ENCODE assay signal across 1 cellular context in the genomic region with DNA sequence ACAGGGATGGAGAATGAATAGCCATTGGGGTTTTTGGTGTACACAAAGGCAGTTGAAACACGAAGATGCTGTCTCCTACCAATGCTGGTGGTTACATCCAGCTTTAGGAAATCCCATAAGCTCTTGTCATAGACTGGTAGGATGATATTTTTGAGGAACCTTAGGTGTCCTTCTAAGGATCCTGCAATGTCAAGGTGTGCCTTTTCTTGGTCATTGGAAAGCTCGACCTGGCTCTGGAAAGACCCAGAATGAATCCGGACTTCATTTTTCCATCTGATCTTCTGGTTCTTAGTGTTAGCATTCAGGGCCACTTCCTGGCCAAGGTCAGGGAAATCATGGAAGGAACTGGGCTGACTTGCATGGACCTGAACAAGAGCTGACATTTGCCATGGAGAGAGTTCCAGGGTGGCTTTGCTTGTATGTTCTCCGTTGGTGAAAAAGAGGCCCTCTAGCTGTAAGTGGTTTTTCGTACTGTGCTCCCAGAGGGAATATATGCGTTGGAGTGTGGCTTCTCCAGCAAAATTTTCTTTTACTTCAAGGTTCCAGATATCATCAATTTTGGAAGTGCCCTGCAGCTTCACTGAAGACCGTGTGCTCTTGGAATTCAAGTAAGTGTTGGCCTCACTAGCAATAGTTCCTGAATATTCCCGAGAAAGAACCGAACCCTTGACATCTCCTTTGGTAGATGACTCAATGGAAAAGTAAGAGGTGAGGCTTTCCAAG.
TF ChIP-seq lines count a peak whose summit lies in the region.

No MANE protein-coding gene starts in this region.

TF ChIP-seq in HepG2, 621 proteins besides CTCF, POLR2A, EP300 and RAD21 (continued from another document and continues in another):
- TF ChIP-seq, protein P1, sequence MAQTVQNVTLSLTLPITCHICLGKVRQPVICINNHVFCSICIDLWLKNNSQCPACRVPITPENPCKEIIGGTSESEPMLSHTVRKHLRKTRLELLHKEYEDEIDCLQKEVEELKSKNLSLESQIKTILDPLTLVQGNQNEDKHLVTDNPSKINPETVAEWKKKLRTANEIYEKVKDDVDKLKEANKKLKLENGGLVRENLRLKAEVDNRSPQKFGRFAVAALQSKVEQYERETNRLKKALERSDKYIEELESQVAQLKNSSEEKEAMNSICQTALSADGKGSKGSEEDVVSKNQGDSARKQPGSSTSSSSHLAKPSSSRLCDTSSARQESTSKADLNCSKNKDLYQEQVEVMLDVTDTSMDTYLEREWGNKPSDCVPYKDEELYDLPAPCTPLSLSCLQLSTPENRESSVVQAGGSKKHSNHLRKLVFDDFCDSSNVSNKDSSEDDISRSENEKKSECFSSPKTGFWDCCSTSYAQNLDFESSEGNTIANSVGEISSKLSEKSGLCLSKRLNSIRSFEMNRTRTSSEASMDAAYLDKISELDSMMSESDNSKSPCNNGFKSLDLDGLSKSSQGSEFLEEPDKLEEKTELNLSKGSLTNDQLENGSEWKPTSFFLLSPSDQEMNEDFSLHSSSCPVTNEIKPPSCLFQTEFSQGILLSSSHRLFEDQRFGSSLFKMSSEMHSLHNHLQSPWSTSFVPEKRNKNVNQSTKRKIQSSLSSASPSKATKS (CRISPR knock-in tag; IDR thresholded peaks at IDR 0.05), result no peak; the same call in 1 of the 2 replicates
- TF ChIP-seq DNMT1 (CRISPR knock-in tag; IDR thresholded peaks at IDR 0.05), result no peak; the same call in 1 of the 2 replicates
- peak; percentile 81 for TF ChIP-seq RBFOX2 (IDR thresholded peaks at IDR 0.05; ENCODE audit: low read depth, low read length)
- no peak for TF ChIP-seq BRCA1 (CRISPR knock-in tag; IDR thresholded peaks at IDR 0.05)
- TF ChIP-seq NFE2L1 (CRISPR knock-in tag; IDR thresholded peaks at IDR 0.05; ENCODE audit: borderline replicate concordance), result no peak
- no peak for TF ChIP-seq ZNF331 (CRISPR knock-in tag; IDR thresholded peaks at IDR 0.05)
- TF ChIP-seq PHF8 (CRISPR knock-in tag; IDR thresholded peaks at IDR 0.05), result no peak
- no peak for TF ChIP-seq ZNF546 (CRISPR knock-in tag; conservative IDR thresholded peaks at IDR 0.05)
- no peak; the same call in 1 of the 2 replicates for TF ChIP-seq ZNF232 (CRISPR knock-in tag; IDR thresholded peaks at IDR 0.05; ENCODE audit: borderline replicate concordance)
- no peak for TF ChIP-seq NCOA2 (CRISPR knock-in tag; IDR thresholded peaks at IDR 0.05)
- TF ChIP-seq, protein P2, sequence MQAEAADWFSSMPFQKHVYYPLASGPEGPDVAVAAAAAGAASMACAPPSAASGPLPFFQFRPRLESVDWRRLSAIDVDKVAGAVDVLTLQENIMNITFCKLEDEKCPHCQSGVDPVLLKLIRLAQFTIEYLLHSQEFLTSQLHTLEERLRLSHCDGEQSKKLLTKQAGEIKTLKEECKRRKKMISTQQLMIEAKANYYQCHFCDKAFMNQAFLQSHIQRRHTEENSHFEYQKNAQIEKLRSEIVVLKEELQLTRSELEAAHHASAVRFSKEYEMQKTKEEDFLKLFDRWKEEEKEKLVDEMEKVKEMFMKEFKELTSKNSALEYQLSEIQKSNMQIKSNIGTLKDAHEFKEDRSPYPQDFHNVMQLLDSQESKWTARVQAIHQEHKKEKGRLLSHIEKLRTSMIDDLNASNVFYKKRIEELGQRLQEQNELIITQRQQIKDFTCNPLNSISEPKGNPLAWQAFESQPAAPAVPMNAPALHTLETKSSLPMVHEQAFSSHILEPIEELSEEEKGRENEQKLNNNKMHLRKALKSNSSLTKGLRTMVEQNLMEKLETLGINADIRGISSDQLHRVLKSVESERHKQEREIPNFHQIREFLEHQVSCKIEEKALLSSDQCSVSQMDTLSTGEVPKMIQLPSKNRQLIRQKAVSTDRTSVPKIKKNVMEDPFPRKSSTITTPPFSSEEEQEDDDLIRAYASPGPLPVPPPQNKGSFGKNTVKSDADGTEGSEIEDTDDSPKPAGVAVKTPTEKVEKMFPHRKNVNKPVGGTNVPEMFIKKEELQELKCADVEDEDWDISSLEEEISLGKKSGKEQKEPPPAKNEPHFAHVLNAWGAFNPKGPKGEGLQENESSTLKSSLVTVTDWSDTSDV (CRISPR knock-in tag; IDR thresholded peaks at IDR 0.05), result no peak
- no peak; the same call in 1 of the 2 replicates for TF ChIP-seq MZF1 (CRISPR knock-in tag; IDR thresholded peaks at IDR 0.05; ENCODE audit: borderline replicate concordance)
- no peak for TF ChIP-seq ZNF530 (CRISPR knock-in tag; IDR thresholded peaks at IDR 0.05; ENCODE audit: low read depth)
- no peak for TF ChIP-seq NCOR1 (IDR thresholded peaks at IDR 0.05; ENCODE audit: borderline replicate concordance, low read length)
- TF ChIP-seq CAMTA2 (CRISPR knock-in tag; IDR thresholded peaks at IDR 0.05; ENCODE audit: borderline replicate concordance), result no peak
- no peak for TF ChIP-seq ZEB1 (IDR thresholded peaks at IDR 0.05; ENCODE audit: insufficient replicate concordance, low read depth)
- TF ChIP-seq HCFC1 (IDR thresholded peaks at IDR 0.05; ENCODE audit: low read depth, low read length), result no peak
- no peak for TF ChIP-seq ZNF282 (IDR thresholded peaks at IDR 0.05; ENCODE audit: partially characterized antibody)
- TF ChIP-seq KAT8 (CRISPR knock-in tag; IDR thresholded peaks at IDR 0.05), result 0 out of 2 replicates have a peak, but pooled peaks have one; percentile 19
- TF ChIP-seq, protein P3, sequence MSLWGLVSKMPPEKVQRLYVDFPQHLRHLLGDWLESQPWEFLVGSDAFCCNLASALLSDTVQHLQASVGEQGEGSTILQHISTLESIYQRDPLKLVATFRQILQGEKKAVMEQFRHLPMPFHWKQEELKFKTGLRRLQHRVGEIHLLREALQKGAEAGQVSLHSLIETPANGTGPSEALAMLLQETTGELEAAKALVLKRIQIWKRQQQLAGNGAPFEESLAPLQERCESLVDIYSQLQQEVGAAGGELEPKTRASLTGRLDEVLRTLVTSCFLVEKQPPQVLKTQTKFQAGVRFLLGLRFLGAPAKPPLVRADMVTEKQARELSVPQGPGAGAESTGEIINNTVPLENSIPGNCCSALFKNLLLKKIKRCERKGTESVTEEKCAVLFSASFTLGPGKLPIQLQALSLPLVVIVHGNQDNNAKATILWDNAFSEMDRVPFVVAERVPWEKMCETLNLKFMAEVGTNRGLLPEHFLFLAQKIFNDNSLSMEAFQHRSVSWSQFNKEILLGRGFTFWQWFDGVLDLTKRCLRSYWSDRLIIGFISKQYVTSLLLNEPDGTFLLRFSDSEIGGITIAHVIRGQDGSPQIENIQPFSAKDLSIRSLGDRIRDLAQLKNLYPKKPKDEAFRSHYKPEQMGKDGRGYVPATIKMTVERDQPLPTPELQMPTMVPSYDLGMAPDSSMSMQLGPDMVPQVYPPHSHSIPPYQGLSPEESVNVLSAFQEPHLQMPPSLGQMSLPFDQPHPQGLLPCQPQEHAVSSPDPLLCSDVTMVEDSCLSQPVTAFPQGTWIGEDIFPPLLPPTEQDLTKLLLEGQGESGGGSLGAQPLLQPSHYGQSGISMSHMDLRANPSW (CRISPR knock-in tag; IDR thresholded peaks at IDR 0.05; ENCODE audit: borderline replicate concordance), result no peak
- TF ChIP-seq, protein P4, sequence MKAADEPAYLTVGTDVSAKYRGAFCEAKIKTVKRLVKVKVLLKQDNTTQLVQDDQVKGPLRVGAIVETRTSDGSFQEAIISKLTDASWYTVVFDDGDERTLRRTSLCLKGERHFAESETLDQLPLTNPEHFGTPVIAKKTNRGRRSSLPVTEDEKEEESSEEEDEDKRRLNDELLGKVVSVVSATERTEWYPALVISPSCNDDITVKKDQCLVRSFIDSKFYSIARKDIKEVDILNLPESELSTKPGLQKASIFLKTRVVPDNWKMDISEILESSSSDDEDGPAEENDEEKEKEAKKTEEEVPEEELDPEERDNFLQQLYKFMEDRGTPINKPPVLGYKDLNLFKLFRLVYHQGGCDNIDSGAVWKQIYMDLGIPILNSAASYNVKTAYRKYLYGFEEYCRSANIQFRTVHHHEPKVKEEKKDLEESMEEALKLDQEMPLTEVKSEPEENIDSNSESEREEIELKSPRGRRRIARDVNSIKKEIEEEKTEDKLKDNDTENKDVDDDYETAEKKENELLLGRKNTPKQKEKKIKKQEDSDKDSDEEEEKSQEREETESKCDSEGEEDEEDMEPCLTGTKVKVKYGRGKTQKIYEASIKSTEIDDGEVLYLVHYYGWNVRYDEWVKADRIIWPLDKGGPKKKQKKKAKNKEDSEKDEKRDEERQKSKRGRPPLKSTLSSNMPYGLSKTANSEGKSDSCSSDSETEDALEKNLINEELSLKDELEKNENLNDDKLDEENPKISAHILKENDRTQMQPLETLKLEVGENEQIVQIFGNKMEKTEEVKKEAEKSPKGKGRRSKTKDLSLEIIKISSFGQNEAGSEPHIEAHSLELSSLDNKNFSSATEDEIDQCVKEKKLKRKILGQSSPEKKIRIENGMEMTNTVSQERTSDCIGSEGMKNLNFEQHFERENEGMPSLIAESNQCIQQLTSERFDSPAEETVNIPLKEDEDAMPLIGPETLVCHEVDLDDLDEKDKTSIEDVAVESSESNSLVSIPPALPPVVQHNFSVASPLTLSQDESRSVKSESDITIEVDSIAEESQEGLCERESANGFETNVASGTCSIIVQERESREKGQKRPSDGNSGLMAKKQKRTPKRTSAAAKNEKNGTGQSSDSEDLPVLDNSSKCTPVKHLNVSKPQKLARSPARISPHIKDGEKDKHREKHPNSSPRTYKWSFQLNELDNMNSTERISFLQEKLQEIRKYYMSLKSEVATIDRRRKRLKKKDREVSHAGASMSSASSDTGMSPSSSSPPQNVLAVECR (CRISPR knock-in tag; IDR thresholded peaks at IDR 0.05; ENCODE audit: borderline replicate concordance), result no peak
- no peak for TF ChIP-seq ZSCAN20 (CRISPR knock-in tag; IDR thresholded peaks at IDR 0.05; ENCODE audit: borderline replicate concordance)
- TF ChIP-seq SP4 (CRISPR knock-in tag; IDR thresholded peaks at IDR 0.05), result peak; percentile 45; the same call in 1 of the 2 replicates
- TF ChIP-seq BORCS8-MEF2B (CRISPR knock-in tag; IDR thresholded peaks at IDR 0.05), result no peak
- TF ChIP-seq PHB2 (IDR thresholded peaks at IDR 0.05; ENCODE audit: partially characterized antibody), result no peak
- no peak for TF ChIP-seq KLF11 (CRISPR knock-in tag; IDR thresholded peaks at IDR 0.05)
- TF ChIP-seq PAXIP1 (CRISPR knock-in tag; conservative IDR thresholded peaks at IDR 0.05), result no peak
- TF ChIP-seq ZNF788 (CRISPR knock-in tag; IDR thresholded peaks at IDR 0.05; ENCODE audit: borderline replicate concordance), result no peak
- no peak for TF ChIP-seq E2F5 (CRISPR knock-in tag; conservative IDR thresholded peaks at IDR 0.05)
- TF ChIP-seq HHEX (CRISPR knock-in tag; IDR thresholded peaks at IDR 0.05), result no peak
- TF ChIP-seq GATAD2A (CRISPR knock-in tag; IDR thresholded peaks at IDR 0.05), result no peak
- TF ChIP-seq ZNF335 (CRISPR knock-in tag; IDR thresholded peaks at IDR 0.05), result no peak
- TF ChIP-seq, protein P5, sequence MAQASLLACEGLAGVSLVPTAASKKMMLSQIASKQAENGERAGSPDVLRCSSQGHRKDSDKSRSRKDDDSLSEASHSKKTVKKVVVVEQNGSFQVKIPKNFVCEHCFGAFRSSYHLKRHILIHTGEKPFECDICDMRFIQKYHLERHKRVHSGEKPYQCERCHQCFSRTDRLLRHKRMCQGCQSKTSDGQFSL (CRISPR knock-in tag; IDR thresholded peaks at IDR 0.05), result no peak; the same call in 1 of the 2 replicates
- peak; percentile 35; the same call in 1 of the 2 replicates for TF ChIP-seq ZSCAN31 (CRISPR knock-in tag; IDR thresholded peaks at IDR 0.05; ENCODE audit: low read depth)
- TF ChIP-seq, protein P6, sequence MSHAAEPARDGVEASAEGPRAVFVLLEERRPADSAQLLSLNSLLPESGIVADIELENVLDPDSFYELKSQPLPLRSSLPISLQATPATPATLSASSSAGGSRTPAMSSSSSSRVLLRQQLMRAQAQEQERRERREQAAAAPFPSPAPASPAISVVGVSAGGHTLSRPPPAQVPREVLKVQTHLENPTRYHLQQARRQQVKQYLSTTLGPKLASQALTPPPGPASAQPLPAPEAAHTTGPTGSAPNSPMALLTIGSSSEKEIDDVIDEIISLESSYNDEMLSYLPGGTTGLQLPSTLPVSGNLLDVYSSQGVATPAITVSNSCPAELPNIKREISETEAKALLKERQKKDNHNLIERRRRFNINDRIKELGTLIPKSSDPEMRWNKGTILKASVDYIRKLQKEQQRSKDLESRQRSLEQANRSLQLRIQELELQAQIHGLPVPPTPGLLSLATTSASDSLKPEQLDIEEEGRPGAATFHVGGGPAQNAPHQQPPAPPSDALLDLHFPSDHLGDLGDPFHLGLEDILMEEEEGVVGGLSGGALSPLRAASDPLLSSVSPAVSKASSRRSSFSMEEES (CRISPR knock-in tag; IDR thresholded peaks at IDR 0.05), result no peak
- no peak for TF ChIP-seq HNRNPK (IDR thresholded peaks at IDR 0.05; ENCODE audit: low read depth, low read length, poor library complexity, severe bottlenecking)
- TF ChIP-seq TOPORS (CRISPR knock-in tag; IDR thresholded peaks at IDR 0.05), result peak; percentile 3; the same call in 1 of the 2 replicates
- no peak for TF ChIP-seq ZNF547 (CRISPR knock-in tag; IDR thresholded peaks at IDR 0.05)
- TF ChIP-seq NR1H2 (CRISPR knock-in tag; IDR thresholded peaks at IDR 0.05; ENCODE audit: borderline replicate concordance, low read depth), result no peak
- TF ChIP-seq REPIN1 (CRISPR knock-in tag; IDR thresholded peaks at IDR 0.05; ENCODE audit: borderline replicate concordance, low read depth), result no peak
- TF ChIP-seq NFYB (CRISPR knock-in tag; IDR thresholded peaks at IDR 0.05), result no peak
- TF ChIP-seq ZNF496 (CRISPR knock-in tag; IDR thresholded peaks at IDR 0.05; ENCODE audit: insufficient replicate concordance), result no peak
- no peak for TF ChIP-seq ZNF746 (CRISPR knock-in tag; IDR thresholded peaks at IDR 0.05)
- no peak for TF ChIP-seq DPF2 (CRISPR knock-in tag; IDR thresholded peaks at IDR 0.05; ENCODE audit: borderline replicate concordance, low read depth)
